ENCODE assay signal across 14 cellular contexts in the genomic region with DNA sequence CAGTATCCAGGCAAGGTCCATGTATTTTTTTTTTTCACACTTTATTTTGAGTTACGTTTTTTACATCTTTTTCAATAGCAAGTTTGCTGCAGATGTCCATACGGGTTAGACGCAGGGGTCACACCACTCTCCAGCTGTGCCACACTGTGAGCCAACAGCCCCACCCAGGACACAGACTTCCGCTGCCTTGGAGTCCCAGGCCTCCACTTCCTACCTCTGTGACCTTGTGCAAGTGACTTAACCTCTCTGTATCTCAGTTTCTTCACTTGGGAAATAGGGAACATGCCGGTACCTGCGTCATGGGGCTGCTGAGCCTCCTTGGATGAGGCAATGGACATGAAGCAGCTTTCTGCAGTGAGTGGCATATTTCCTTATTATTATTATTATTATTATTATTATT.
"Had no signal": no experiment of that assay in that cellular context is flagged by ENCODE, and none has a peak within 500 bp of the region (broad histone marks: within the 10 kb centered on the region; RNA-seq: fewer than 3 reads in every experiment).

No MANE protein-coding gene starts in this region.

- ATAC-seq: activated CD8-positive, alpha-beta memory T cell treated with anti-CD3 and anti-CD28 coated beads, Interleukin-2, amount 10 ng/mL, durations not matched to agents 7 days and 5 days; body of pancreas had no signal

- H3K4me3 ChIP-seq: body of pancreas, coronary artery, neural progenitor cell, skin epidermis, transverse colon had no signal

- H3K27ac Mint-ChIP-seq: neural progenitor cell had no signal

- H3K9me3 Mint-ChIP-seq: activated naive CD4-positive, alpha-beta T cell treated with anti-CD3 and anti-CD28 coated beads for 36 hours had no signal

- H3K36me3 Mint-ChIP-seq: activated CD8-positive, alpha-beta memory T cell treated with anti-CD3 and anti-CD28 coated beads, Interleukin-2, amount 10 ng/mL, durations not matched to agents 7 days and 5 days had no signal

- H3K27me3 ChIP-seq: body of pancreas, neural progenitor cell, transverse colon had no signal

- H3K27ac ChIP-seq: body of pancreas, coronary artery, neural progenitor cell, parathyroid adenoma, WERI-Rb-1 had no signal

- H3K27me3 Mint-ChIP-seq: activated CD8-positive, alpha-beta memory T cell treated with anti-CD3 and anti-CD28 coated beads, Interleukin-2, amount 10 ng/mL, durations not matched to agents 7 days and 5 days had no signal

- H3K4me3 Mint-ChIP-seq: neural progenitor cell had no signal

- DNase-seq: amniotic stem cell; body of pancreas; central memory CD4-positive, alpha-beta T cell; effector memory CD4-positive, alpha-beta T cell; hippocampal formation; retina; transverse colon; WERI-Rb-1 had no signal
